ENCODE assay signal across 8 cellular contexts in the genomic region with DNA sequence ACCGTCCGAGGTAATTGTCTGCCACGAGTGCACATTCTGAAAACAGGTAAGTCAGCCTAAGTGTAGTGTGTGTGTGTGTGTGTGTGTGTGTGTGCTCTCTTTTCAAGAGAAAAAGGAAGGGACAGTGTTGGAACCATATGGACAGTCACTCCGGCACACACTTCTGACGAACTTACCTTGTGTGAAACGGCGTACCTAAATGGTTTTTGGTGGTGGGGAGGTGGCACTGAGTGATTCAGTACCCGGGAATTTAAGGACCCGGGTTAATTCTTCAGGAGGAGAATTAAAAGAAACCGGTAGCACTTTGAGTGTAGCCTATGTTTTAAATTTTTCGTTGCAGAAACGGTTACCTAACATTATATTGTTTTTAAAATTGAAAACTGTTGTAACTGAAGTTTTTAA. TPM values are rescaled to one million over a fixed set of nuclear protein-coding genes. Genes with fewer than 3 reads are reported as not detected.
DNase-seq lines count a peak whose midpoint lies in the region; ATAC-seq, FAIRE-seq and TF ChIP-seq lines count a peak whose summit lies in the region.

No MANE protein-coding gene starts in this region.

- no peak for TF ChIP-seq CTCF in keratinocyte (optimal IDR thresholded peaks at IDR 0.05 in 1 of 3, IDR thresholded peaks at IDR 0.05 in 1 of 3, conservative IDR thresholded peaks at IDR 0.05 in 1 of 3; ENCODE audit: extremely low read depth in 1 of 3, insufficient read depth in 2 of 3, low read length in 3 of 3)

- no peaks in the 10 kb centered on the region for H4K20me1 ChIP-seq in keratinocyte (ENCODE audit: control insufficient read depth, extremely low read depth, insufficient read depth, low read length)

- H3K4me3 ChIP-seq in keratinocyte (ENCODE audit: control insufficient read depth in 2 of 3, extremely low read depth in 1 of 3, insufficient read depth in 2 of 3, low read depth in 1 of 3, low read length in 3 of 3) = peak overlapping the region; percentile 88 to 98 (median 91)

- H3K36me3 ChIP-seq in keratinocyte (ENCODE audit: control insufficient read depth in 2 of 2, extremely low read depth in 1 of 2, insufficient read depth in 2 of 2, low read length in 2 of 2) = peaks cover 4 to 7% of the 10 kb centered on the region in 2 experiments

- ATAC-seq in activated naive CD8-positive, alpha-beta T cell treated with anti-CD3 and anti-CD28 coated beads, Interleukin-2, amount 10 ng/mL, durations not matched to agents 7 days and 5 days (ENCODE audit: low read depth) = peak; percentile 1
- ATAC-seq in GM21381 (IDR thresholded peaks at IDR 0.05; ENCODE audit: unreplicated experiment) = no peak
- ATAC-seq in GM21367 (IDR thresholded peaks at IDR 0.05; ENCODE audit: unreplicated experiment) = no peak

- DNase-seq in activated T-cell treated with anti-CD3 and anti-CD28 coated beads, Interleukin-2, amount 50 U/mL, for 24 hours = no peak
- DNase-seq in activated T-cell treated with anti-CD3 and anti-CD28 coated beads for 4 hours = no peak
- no peak for DNase-seq in activated naive CD8-positive, alpha-beta T cell treated with anti-CD3 and anti-CD28 coated beads, Interleukin-2, amount 10 ng/mL, durations not matched to agents 7 days and 5 days
- DNase-seq in keratinocyte (ENCODE audit: low read depth, low spot score) = no peak
- no peak for DNase-seq in substantia nigra (lab: John Stamatoyannopoulos, UW)
- DNase-seq in NCI-H1436 (lab: John Stamatoyannopoulos, UW) = no peak

- H3K9me3 ChIP-seq in keratinocyte (ENCODE audit: control insufficient read depth, low read depth, low read length) = no peaks in the 10 kb centered on the region

- peaks cover 73% of the 10 kb centered on the region for H3K79me2 ChIP-seq in keratinocyte (ENCODE audit: control insufficient read depth, insufficient read depth, low read length)

- H3K4me3 Mint-ChIP-seq in activated T-cell treated with anti-CD3 and anti-CD28 coated beads, Interleukin-2, amount 50 U/mL, for 24 hours = peak overlapping the region; percentile 99
- peak overlapping the region; percentile 93 for H3K4me3 Mint-ChIP-seq in activated naive CD8-positive, alpha-beta T cell treated with anti-CD3 and anti-CD28 coated beads, Interleukin-2, amount 10 ng/mL, durations not matched to agents 7 days and 5 days

- H3K27me3 ChIP-seq in keratinocyte (ENCODE audit: control insufficient read depth, extremely low read depth, insufficient read depth, low read length) = no peaks in the 10 kb centered on the region

- H3K27ac Mint-ChIP-seq in activated T-cell treated with anti-CD3 and anti-CD28 coated beads, Interleukin-2, amount 50 U/mL, for 24 hours = peak overlapping the region; percentile 99
- H3K27ac Mint-ChIP-seq in activated naive CD8-positive, alpha-beta T cell treated with anti-CD3 and anti-CD28 coated beads, Interleukin-2, amount 10 ng/mL, durations not matched to agents 7 days and 5 days = peak overlapping the region; percentile 95

- H3K27me3 Mint-ChIP-seq in activated T-cell treated with anti-CD3 and anti-CD28 coated beads, Interleukin-2, amount 50 U/mL, for 24 hours = no peaks in the 10 kb centered on the region
- H3K27me3 Mint-ChIP-seq in activated naive CD8-positive, alpha-beta T cell treated with anti-CD3 and anti-CD28 coated beads, Interleukin-2, amount 10 ng/mL, durations not matched to agents 7 days and 5 days = no peaks in the 10 kb centered on the region

- peak overlapping the region; percentile 96 for H3K9ac ChIP-seq in keratinocyte (ENCODE audit: control insufficient read depth, extremely low read depth, insufficient read depth, low read length)

- H3K4me1 Mint-ChIP-seq in activated T-cell treated with anti-CD3 and anti-CD28 coated beads, Interleukin-2, amount 50 U/mL, for 24 hours (ENCODE audit: low read depth) = peaks cover 38% of the 10 kb centered on the region
- H3K4me1 Mint-ChIP-seq in activated naive CD8-positive, alpha-beta T cell treated with anti-CD3 and anti-CD28 coated beads, Interleukin-2, amount 10 ng/mL, durations not matched to agents 7 days and 5 days = peaks cover 32% of the 10 kb centered on the region

- peak overlapping the region; percentile 90 for H2AFZ ChIP-seq in keratinocyte (ENCODE audit: control insufficient read depth, low read length)

- H3K4me1 ChIP-seq in keratinocyte (ENCODE audit: control insufficient read depth, extremely low read depth, insufficient read depth, low read length) = peaks cover 3% of the 10 kb centered on the region

- peaks cover 60% of the 10 kb centered on the region for H3K36me3 Mint-ChIP-seq in activated T-cell treated with anti-CD3 and anti-CD28 coated beads, Interleukin-2, amount 50 U/mL, for 24 hours (ENCODE audit: low read depth)
- H3K36me3 Mint-ChIP-seq in activated naive CD8-positive, alpha-beta T cell treated with anti-CD3 and anti-CD28 coated beads, Interleukin-2, amount 10 ng/mL, durations not matched to agents 7 days and 5 days = peaks cover 11% of the 10 kb centered on the region

- peak overlapping the region; percentile 98 for H3K27ac ChIP-seq in keratinocyte (ENCODE audit: control insufficient read depth, insufficient read depth, low read length)
- peak overlapping the region; percentile 98 for H3K27ac ChIP-seq in substantia nigra (ENCODE audit: low read depth, low read length, poor library complexity, severe bottlenecking)

- FAIRE-seq in keratinocyte (lab: Jason Lieb, UNC) = no peak

- H3K4me2 ChIP-seq in keratinocyte (ENCODE audit: control insufficient read depth, extremely low read depth, insufficient read depth, low read depth, low read length) = peak overlapping the region; percentile 94

- POLR2A ChIA-PET in activated naive CD8-positive, alpha-beta T cell treated with anti-CD3 and anti-CD28 coated beads, Interleukin-2, amount 10 ng/mL, durations not matched to agents 7 days and 5 days (lab: Charles Lee) = interaction anchor here (1.0 to 1.6 kb wide), 4 partner anchors 11 to 56 kb away, joined by 4 to 5 read pairs (median 5); no protein-coding TSS in a partner anchor

- H3K9me3 Mint-ChIP-seq in activated T-cell treated with anti-CD3 and anti-CD28 coated beads, Interleukin-2, amount 50 U/mL, for 24 hours = no peaks in the 10 kb centered on the region
- no peaks in the 10 kb centered on the region for H3K9me3 Mint-ChIP-seq in activated naive CD8-positive, alpha-beta T cell treated with anti-CD3 and anti-CD28 coated beads, Interleukin-2, amount 10 ng/mL, durations not matched to agents 7 days and 5 days

- dilution Hi-C loops in keratinocyte (cut with MboI; ENCODE audit: extremely low pct_ligation_motif_present, low sequenced_read_pairs) = no loop called here

- no peaks in the 10 kb centered on the region for H3K9me1 ChIP-seq in keratinocyte (ENCODE audit: control insufficient read depth, extremely low read depth, insufficient read depth, low read length)

RNA-seq across cellular contexts. Expression of gene ODR4, which starts 0.3 kb away (rescaled TPM):
- total RNA-seq in activated naive CD8-positive, alpha-beta T cell treated with anti-CD3 and anti-CD28 coated beads, Interleukin-2, amount 10 ng/mL, durations not matched to agents 7 days and 5 days = 10 to 100 TPM; 13.3 to 15.6 TPM
- 10.7 to 20.0 TPM (median 15.0 TPM) in 3 replicates for polyA plus RNA-seq in keratinocyte
- polyA plus RNA-seq in keratinocyte (2011; ENCODE audit: low read depth) = 17.7 TPM
- polyA plus RNA-seq in keratinocyte (2011; cell fraction: cytosol; rRNA removed) = 5.6 and 12.1 TPM in 2 replicates
- polyA plus RNA-seq in keratinocyte (2011; cell fraction: nucleus; rRNA removed) = 23.1 and 36.6 TPM in 2 replicates
- polyA plus RNA-seq in keratinocyte (2012; ENCODE audit: low replicate concordance) = 9.9 and 12.4 TPM in 2 replicates
- polyA minus RNA-seq in keratinocyte = 0.69 to 13.3 TPM (median 6.3 TPM) in 3 replicates
- 6.5 TPM for polyA minus RNA-seq in keratinocyte (2011; cell fraction: cytosol; rRNA and poly(A)+ RNA removed)
- 13.9 and 20.9 TPM in 2 replicates for polyA minus RNA-seq in keratinocyte (2011; cell fraction: nucleus; rRNA and poly(A)+ RNA removed)

RNA-seq across cellular contexts. Expression of gene TPR, which starts 0.9 kb away (rescaled TPM):
- 100 to 1,000 TPM; 130 to 144 TPM for total RNA-seq in activated naive CD8-positive, alpha-beta T cell treated with anti-CD3 and anti-CD28 coated beads, Interleukin-2, amount 10 ng/mL, durations not matched to agents 7 days and 5 days
- 41.4 to 50.9 TPM (median 46.8 TPM) in 3 replicates for polyA plus RNA-seq in keratinocyte
- polyA plus RNA-seq in keratinocyte (2011; ENCODE audit: low read depth) = 81.0 TPM
- 17.2 and 28.2 TPM in 2 replicates for polyA plus RNA-seq in keratinocyte (2011; cell fraction: cytosol; rRNA removed)
- 113 and 135 TPM in 2 replicates for polyA plus RNA-seq in keratinocyte (2011; cell fraction: nucleus; rRNA removed)
- polyA plus RNA-seq in keratinocyte (2012; ENCODE audit: low replicate concordance) = 22.0 and 30.8 TPM in 2 replicates
- 59.4 to 97.8 TPM (median 68.6 TPM) in 3 replicates for polyA minus RNA-seq in keratinocyte
- polyA minus RNA-seq in keratinocyte (2011; cell fraction: cytosol; rRNA and poly(A)+ RNA removed) = 35.9 TPM
- 54.0 and 101 TPM in 2 replicates for polyA minus RNA-seq in keratinocyte (2011; cell fraction: nucleus; rRNA and poly(A)+ RNA removed)
